28 cellular contexts compared by ENCODE assay signal in the genomic region with DNA sequence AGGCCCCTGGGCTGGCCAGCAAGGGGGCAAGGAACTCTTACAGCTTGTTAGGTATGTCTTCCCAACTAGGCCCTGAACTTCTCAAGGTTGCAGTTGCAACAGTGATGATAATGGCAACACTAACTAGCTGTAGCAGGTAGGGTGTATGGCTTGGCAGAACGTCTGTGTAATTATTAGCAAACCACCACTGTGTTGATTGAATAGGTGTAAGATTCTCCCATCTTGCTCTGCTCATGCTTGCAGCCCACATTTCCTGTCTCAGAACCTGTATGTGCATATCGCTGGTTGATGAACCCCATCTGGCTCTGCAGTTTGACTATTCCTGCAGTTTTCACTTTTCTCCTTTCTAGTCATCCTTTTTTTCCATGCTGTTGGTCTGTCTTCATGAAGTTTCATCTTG.
A peak's percentile ranks its signal among the peaks of the same experiment; 100 is the strongest.
DNase-seq lines count a peak whose midpoint lies in the region; ATAC-seq, FAIRE-seq and TF ChIP-seq lines count a peak whose summit lies in the region.
"Had no signal": no experiment of that assay in that cellular context is flagged by ENCODE, and none has a peak within 500 bp of the region (broad histone marks: within the 10 kb centered on the region; RNA-seq: fewer than 3 reads in every experiment).

No MANE protein-coding gene starts in this region.

- no peaks in the 10 kb centered on the region for H3K9me3 ChIP-seq in left ventricle myocardium inferior (replicated peaks)
- H3K9me3 ChIP-seq: A549, Peyer's patch, tibial artery, vagina had no signal

- peak; percentile 54 for ATAC-seq in GM19438 (IDR thresholded peaks at IDR 0.05; ENCODE audit: low read depth, unreplicated experiment)
- peak; percentile 47 for ATAC-seq in HG02938 (IDR thresholded peaks at IDR 0.05; ENCODE audit: unreplicated experiment)
- ATAC-seq in HG03460 (IDR thresholded peaks at IDR 0.05; ENCODE audit: unreplicated experiment), result peak; percentile 64
- no peak for ATAC-seq in HG02970 (IDR thresholded peaks at IDR 0.05; ENCODE audit: low FRiP score, unreplicated experiment)
- ATAC-seq: A549; activated CD4-positive, alpha-beta T cell treated with anti-CD3 and anti-CD28 coated beads for 36 hours; HCT116; left colon had no signal

- no peaks in the 10 kb centered on the region for H3K36me3 ChIP-seq in left ventricle myocardium inferior
- H3K36me3 ChIP-seq: Peyer's patch, tibial artery, vagina had no signal

- TF ChIP-seq POLR2A in erythroblast (IDR thresholded peaks at IDR 0.05; ENCODE audit: low read length), result no peak

- DNase-seq in GM18507 (ENCODE audit: extremely low spot score, insufficient read length, low read depth) (peak; percentile 30), erythroblast (lab: John Stamatoyannopoulos, UW) (no peak), GM03348 (ENCODE audit: low spot score) (no peak), left ventricle myocardium inferior (no peak)
- DNase-seq: activated CD4-positive, alpha-beta T cell treated with anti-CD3 and anti-CD28 coated beads for 36 hours; activated naive CD8-positive, alpha-beta T cell treated with anti-CD3 and anti-CD28 coated beads for 36 hours; activated T-cell treated with anti-CD3 and anti-CD28 coated beads for 4 hours; AML-193; anterior cingulate cortex; CD4-positive, alpha-beta T cell; immature natural killer cell; left colon; mammary epithelial cell; NCI-H1048; NCI-H446; NCI-H748 treated with DMSO at 0.1 percent for 48 hours; Peyer's patch; SIG-M5; stimulated activated CD4-positive, alpha-beta T cell treated with anti-CD3 and anti-CD28 coated beads, Interleukin-4, amount 100 ng/mL, for 24 hours had no signal

- H3K27me3 ChIP-seq in left ventricle myocardium inferior (ENCODE audit: low read depth), result peaks cover 6% of the 10 kb centered on the region
- H3K27me3 ChIP-seq: Peyer's patch, tibial artery, vagina had no signal

- H3K4me3 ChIP-seq in left ventricle myocardium inferior, result no peak overlapping the region
- H3K4me3 ChIP-seq: A549, Peyer's patch, tibial artery, vagina had no signal

- TF ChIP-seq CTCF in left ventricle myocardium inferior (IDR thresholded peaks at IDR 0.05; ENCODE audit: borderline replicate concordance), result no peak

- peak; percentile 77 for FAIRE-seq in GM18507 (lab: Jason Lieb, UNC)
- FAIRE-seq: A549, colon had no signal

- H3K4me1 ChIP-seq in left ventricle myocardium inferior, result peaks cover 21% of the 10 kb centered on the region

- H3K27ac ChIP-seq in left ventricle myocardium inferior (replicated peaks), result no peak overlapping the region
- H3K27ac ChIP-seq: A549, Peyer's patch, tibial artery had no signal

- intact Hi-C loops in left ventricle myocardium inferior (cut with micrococcal nuclease), result no loop called here
